8 cellular contexts compared by ENCODE assay signal in genomic region chr17:67359960-67360817, GRCh38. TPM values are rescaled to one million over a fixed set of nuclear protein-coding genes. Genes with fewer than 3 reads are reported as not detected.
A peak's percentile ranks its signal among the peaks of the same experiment; 100 is the strongest.
DNase-seq lines count a peak whose midpoint lies in the region; ATAC-seq, FAIRE-seq and TF ChIP-seq lines count a peak whose summit lies in the region.

No MANE protein-coding gene starts in this region.

- intact Hi-C loops in pancreas (cut with DNase I), result no loop called here

- peak; percentile 86 to 99 (median 91) for ATAC-seq in T-cell (replicated peaks in 1 of 4)
- ATAC-seq in central memory CD8-positive, alpha-beta T cell (replicated peaks; ENCODE audit: extremely low read depth, poor library complexity, severe bottlenecking), result peak; percentile 93
- ATAC-seq in pancreas, result peak in 3 of 4 donors; percentile 57 to 68 (median 61)
- ATAC-seq in HG03095 (IDR thresholded peaks at IDR 0.05; ENCODE audit: unreplicated experiment), result no peak
- no peak for ATAC-seq in GM21786 (IDR thresholded peaks at IDR 0.05; ENCODE audit: unreplicated experiment)

- no peaks in the 10 kb centered on the region for H3K27me3 ChIP-seq in pancreas

- DNase-seq in stimulated activated CD4-positive, alpha-beta T cell treated with anti-CD3 and anti-CD28 coated beads, Interleukin-15, amount 100 ng/mL, for 24 hours, result peak; percentile 60
- DNase-seq in stimulated activated CD4-positive, alpha-beta T cell treated with anti-CD3 and anti-CD28 coated beads, Interleukin-12 subunit alpha, Interleukin-12 subunit beta, amount 100 ng/mL, for 4 hours, result no peak
- DNase-seq in T-cell, result peak in 32 of 34 experiments; percentile 33 to 71 (median 58)
- peak in 1 of 2 donors; percentile 46 for DNase-seq in central memory CD8-positive, alpha-beta T cell (ENCODE audit: low spot score in 2 of 2)
- no peak for DNase-seq in pancreas
- DNase-seq in GM19240 (ENCODE audit: insufficient read length, low spot score), result no peak

- TF ChIP-seq CTCF in pancreas (IDR thresholded peaks at IDR 0.05), result no peak

- no peak for FAIRE-seq in pancreas (lab: Jason Lieb, UNC)

- H3K9me3 ChIP-seq in pancreas, result no peaks in the 10 kb centered on the region

- H3K4me1 Mint-ChIP-seq in T-cell, result peaks cover 66 to 73% (median 68%) of the 10 kb centered on the region in 3 donors
- peaks cover 53% of the 10 kb centered on the region for H3K4me1 Mint-ChIP-seq in central memory CD8-positive, alpha-beta T cell

- CTCF ChIA-PET in T-cell (lab: Charles Lee), result interaction anchor here (0.5 to 3.1 kb wide), 19 partner anchors 9 to 359 kb away, joined by 3 to 27 read pairs (median 4); partner anchors contain the start of gene PITPNC1 (in 1 of the 2)

- peaks cover 17 to 40% (median 23%) of the 10 kb centered on the region in 3 donors for H3K4me1 ChIP-seq in pancreas

- H3K36me3 Mint-ChIP-seq in T-cell, result peaks cover 22% of the 10 kb centered on the region
- H3K36me3 Mint-ChIP-seq in central memory CD8-positive, alpha-beta T cell (ENCODE audit: insufficient read depth), result peaks cover 53% of the 10 kb centered on the region

- no peaks in the 10 kb centered on the region for H3K27me3 Mint-ChIP-seq in T-cell
- H3K27me3 Mint-ChIP-seq in central memory CD8-positive, alpha-beta T cell, result no peaks in the 10 kb centered on the region

- POLR2A ChIA-PET in T-cell (lab: Charles Lee), result interaction anchor here in 1 of 2 donors (0.9 kb wide), 1 partner anchor 22 kb away, joined by 3 read pairs; no protein-coding TSS in a partner anchor

- H3K27ac Mint-ChIP-seq in T-cell, result peak overlapping the region; percentile 74 to 78
- H3K27ac Mint-ChIP-seq in central memory CD8-positive, alpha-beta T cell (ENCODE audit: low read depth), result peak overlapping the region; percentile 75

- no peaks in the 10 kb centered on the region for H3K9me3 Mint-ChIP-seq in T-cell
- no peaks in the 10 kb centered on the region for H3K9me3 Mint-ChIP-seq in central memory CD8-positive, alpha-beta T cell

- H3K36me3 ChIP-seq in pancreas, result peaks cover 0 to 3% (median 3%) of the 10 kb centered on the region in 3 donors

- WGBS in pancreas, 2 donors, result 38 to 43% methylated on average over 8 of the region's 8 CpGs

- no peak overlapping the region for H3K27ac ChIP-seq in pancreas

- peak overlapping the region; percentile 37 to 51 (median 43) for H3K4me3 Mint-ChIP-seq in T-cell
- peak overlapping the region; percentile 14 for H3K4me3 Mint-ChIP-seq in central memory CD8-positive, alpha-beta T cell

- no peak overlapping the region for H3K4me3 ChIP-seq in pancreas

RNA-seq across cellular contexts. Expression of gene PSMD12, which starts 6.2 kb away (rescaled TPM):
- total RNA-seq in T-cell (10 to 100 TPM; 28.1 to 49.9 (median 37.7) TPM), pancreas (10 to 100 TPM; 18.2 to 27.6 (median 23.8) TPM)
- 10 to 100 TPM; 10.5 to 17.7 TPM for polyA plus RNA-seq in pancreas

RNA-seq across cellular contexts. Expression of gene PITPNC1, which starts 16.9 kb away (rescaled TPM):
- total RNA-seq in T-cell, result 100 to 1,000 TPM in 3 of 5 donors, 10 to 100 TPM in 2; 82.6 to 132 (median 111) TPM
- 10 to 100 TPM; 21.6 to 28.8 (median 25.3) TPM for total RNA-seq in pancreas
- polyA plus RNA-seq in pancreas, result 10 to 100 TPM in 1 of 2 donors, 1 to 10 TPM in 1; 9.5 to 16.7 TPM

Comparison
In these comparisons a context has a peak if more than half of its experiments do, and no peak if none do; other contexts are left out.
1. DNase-seq: peak in stimulated activated CD4-positive, alpha-beta T cell treated with anti-CD3 and anti-CD28 coated beads, Interleukin-15, amount 100 ng/mL, for 24 hours (single experiment) and T-cell (32 of 34); none in stimulated activated CD4-positive, alpha-beta T cell treated with anti-CD3 and anti-CD28 coated beads, Interleukin-12 subunit alpha, Interleukin-12 subunit beta, amount 100 ng/mL, for 4 hours (single experiment), pancreas (0 of 6) and GM19240 (single experiment).
2. ATAC-seq: peak in T-cell (4 of 4), central memory CD8-positive, alpha-beta T cell (single experiment) and pancreas (3 of 4); none in HG03095 (single experiment) and GM21786 (single experiment).